In genomic region chr6:114014111-114014510, GRCh38 we compare ENCODE assay signal across 6 cellular contexts. TPM values are rescaled to one million over a fixed set of nuclear protein-coding genes. Genes with fewer than 3 reads are reported as not detected.
DNase-seq lines count a peak whose midpoint lies in the region; ATAC-seq and TF ChIP-seq lines count a peak whose summit lies in the region.
"Not testable (repeated sequence)": the region's sequence is repeated elsewhere in the genome, so short reads cannot be mapped to it uniquely, and the experiment has no call there.

No MANE protein-coding gene starts in this region.

- not testable (repeated sequence) for H3K4me2 ChIP-seq in smooth muscle cell

- H3K36me3 ChIP-seq in adipocyte (ENCODE audit: control insufficient read depth, insufficient read depth, low read length, severe bottlenecking); smooth muscle cell (ENCODE audit: low read depth): not testable (repeated sequence)

- ATAC-seq in right cardiac atrium = not testable (repeated sequence)

- not testable (repeated sequence) for H3F3A ChIP-seq in smooth muscle cell (ENCODE audit: low read depth)

- H3K9me3 ChIP-seq in adipocyte (ENCODE audit: control insufficient read depth, low read length); right cardiac atrium (ENCODE audit: control insufficient read depth, low read length); smooth muscle cell (replicated peaks; ENCODE audit: low read depth): not testable (repeated sequence)

- H3K27me3 ChIP-seq in adipocyte (replicated peaks; ENCODE audit: control insufficient read depth, insufficient read depth, low read length); right cardiac atrium (ENCODE audit: control insufficient read depth, insufficient read depth); smooth muscle cell (ENCODE audit: low read depth): not testable (repeated sequence)

- peaks cover 21% of the 10 kb centered on the region for H3K79me2 ChIP-seq in smooth muscle cell (ENCODE audit: low read depth)

- H3K27ac ChIP-seq in right cardiac atrium (ENCODE audit: low read length); smooth muscle cell (ENCODE audit: low read depth): not testable (repeated sequence)

- not testable (repeated sequence) for H3K4me1 ChIP-seq in adipocyte (ENCODE audit: control insufficient read depth, insufficient read depth, low read length); right cardiac atrium (ENCODE audit: control insufficient read depth, insufficient read depth, low read length)
- peaks cover 11% of the 10 kb centered on the region for H3K4me1 ChIP-seq in smooth muscle cell (ENCODE audit: low read depth)

- not testable (repeated sequence) for TF ChIP-seq CTCF in smooth muscle cell (IDR thresholded peaks at IDR 0.05; ENCODE audit: borderline replicate concordance, insufficient read depth, poor library complexity, severe bottlenecking)

- not testable (repeated sequence) for H3K9ac ChIP-seq in adipocyte (ENCODE audit: low read length); smooth muscle cell (ENCODE audit: low read depth)

- H2AFZ ChIP-seq in smooth muscle cell (ENCODE audit: low read depth) = peak overlapping the region; percentile 8

- intact Hi-C loops in right cardiac atrium (cut with DNase I) = not testable (repeated sequence)

- DNase-seq in LHCN-M2 (ENCODE audit: low read depth) (peak; percentile 61), fibroblast of gingiva (ENCODE audit: low read depth) (peak; percentile 20), right cardiac atrium (peak in 2 of 3 donors; percentile 38 to 53), myocyte (ENCODE audit: low read depth) (peak; percentile 51)
- not testable (repeated sequence) for DNase-seq in adipocyte (ENCODE audit: low read depth); smooth muscle cell (lab: John Stamatoyannopoulos, UW; ENCODE audit: unreplicated experiment)

- peak overlapping the region; percentile 33 for H3K4me3 ChIP-seq in adipocyte (ENCODE audit: low read length)
- H3K4me3 ChIP-seq in right cardiac atrium (ENCODE audit: low read length); smooth muscle cell: not testable (repeated sequence)

- 65% methylated on average over 2 of the region's 2 CpGs for WGBS in right cardiac atrium
- 67% methylated on average over 2 of the region's 2 CpGs for WGBS in smooth muscle cell (ENCODE audit: low lambda C conversion rate)

- H4K20me1 ChIP-seq in smooth muscle cell (ENCODE audit: low read depth) = not testable (repeated sequence)

RNA-seq across cellular contexts. Expression of gene HDAC2, which starts 43.2 kb away (rescaled TPM):
- 76.8 and 119 TPM in 2 replicates for total RNA-seq in LHCN-M2 (2014; rRNA removed)
- polyA plus RNA-seq in LHCN-M2 (2012) = 131 TPM
- total RNA-seq in right cardiac atrium = 10 to 100 TPM; 46.4 to 51.6 (median 49.0) TPM
- 44.4 TPM for polyA plus RNA-seq in right cardiac atrium
- total RNA-seq in myocyte = 59.6 and 67.4 TPM in 2 replicates
- 84.5 TPM for polyA plus RNA-seq in myocyte (2012)
- total RNA-seq in smooth muscle cell = 192 and 228 TPM in 2 replicates
- 198 and 199 TPM in 2 replicates for polyA plus RNA-seq in smooth muscle cell
